Comparison of ENCODE assay signal across 9 cellular contexts in the genomic region with DNA sequence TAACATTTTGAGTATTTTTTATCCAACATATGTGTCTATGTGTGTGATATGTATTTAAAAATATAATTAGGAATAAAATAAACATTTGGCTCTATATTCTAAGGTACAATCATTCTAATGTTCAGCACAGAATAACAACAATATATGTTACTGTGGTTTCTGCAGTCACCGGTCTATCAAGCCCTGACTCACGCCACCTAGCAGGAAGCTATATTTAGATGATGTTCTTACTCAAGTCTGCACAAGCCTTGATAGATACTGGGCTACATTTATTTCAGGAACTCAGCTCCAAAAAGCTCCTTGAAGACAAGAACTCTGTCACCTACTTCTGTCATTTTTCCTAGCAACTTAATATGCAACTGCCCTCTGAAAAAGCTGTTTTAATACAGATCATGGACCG.
A peak's percentile ranks its signal among the peaks of the same experiment; 100 is the strongest.
DNase-seq lines count a peak whose midpoint lies in the region; ATAC-seq and TF ChIP-seq lines count a peak whose summit lies in the region.
"Had no signal": no experiment of that assay in that cellular context is flagged by ENCODE, and none has a peak within 500 bp of the region (broad histone marks: within the 10 kb centered on the region; RNA-seq: fewer than 3 reads in every experiment).

No MANE protein-coding gene starts in this region.

- DNase-seq in AG08396 (ENCODE audit: low spot score) (peak; percentile 12), body of pancreas (peak in 3 of 4 donors; percentile 36 to 62 (median 51)), anterior cingulate cortex (lab: John Stamatoyannopoulos, UW) (no peak), SJCRH30 (no peak), epidermal melanocyte (ENCODE audit: insufficient read length, low spot score) (no peak), prostate gland (ENCODE audit: low spot score) (no peak)
- DNase-seq: activated CD4-positive, alpha-beta T cell treated with anti-CD3 and anti-CD28 coated beads for 36 hours had no signal

- ATAC-seq in GM21390 (IDR thresholded peaks at IDR 0.05; ENCODE audit: unreplicated experiment): peak; percentile 78
- ATAC-seq in HG03457 (IDR thresholded peaks at IDR 0.05; ENCODE audit: unreplicated experiment): peak; percentile 80
- ATAC-seq in body of pancreas: peak; percentile 70
- ATAC-seq: activated CD4-positive, alpha-beta T cell treated with anti-CD3 and anti-CD28 coated beads for 36 hours had no signal

- H3K27me3 ChIP-seq in body of pancreas (no peaks in the 10 kb centered on the region), SJCRH30 (no peaks in the 10 kb centered on the region), prostate gland (replicated peaks; ENCODE audit: insufficient read depth) (no peaks in the 10 kb centered on the region)

- TF ChIP-seq CTCF in body of pancreas (IDR thresholded peaks at IDR 0.05): no peak
- no peak for TF ChIP-seq CTCF in prostate gland (IDR thresholded peaks at IDR 0.05)

- H3K36me3 ChIP-seq in body of pancreas (replicated peaks in 1 of 2; ENCODE audit: insufficient read depth in 1 of 2, low read depth in 2 of 2): no peaks in the 10 kb centered on the region
- peaks cover 2% of the 10 kb centered on the region; the same call in 1 of the 2 replicates for H3K36me3 ChIP-seq in SJCRH30
- no peaks in the 10 kb centered on the region for H3K36me3 ChIP-seq in prostate gland

- intact Hi-C loops in body of pancreas (cut with DNase I) (no loop called here), prostate gland (cut with DNase I) (no loop called here)

- H3K9me3 ChIP-seq in body of pancreas (no peaks in the 10 kb centered on the region), SJCRH30 (replicated peaks) (no peaks in the 10 kb centered on the region), prostate gland (no peaks in the 10 kb centered on the region)

- WGBS in body of pancreas, 2 donors: 34 to 41% methylated on average over 3 of the region's 3 CpGs
- 37% methylated on average over 3 of the region's 3 CpGs for WGBS in prostate gland

- H3K4me1 ChIP-seq in body of pancreas (peaks cover 44% of the 10 kb centered on the region), SJCRH30 (no peaks in the 10 kb centered on the region), prostate gland (replicated peaks) (no peaks in the 10 kb centered on the region)

- H3K4me3 ChIP-seq in body of pancreas (no peak overlapping the region), SJCRH30 (no peak overlapping the region), prostate gland (no peak overlapping the region)

- peak overlapping the region in 3 of 4 donors; percentile 52 to 66 (median 59) for H3K27ac ChIP-seq in body of pancreas
- no peak overlapping the region for H3K27ac ChIP-seq in SJCRH30
- H3K27ac ChIP-seq in prostate gland: no peak overlapping the region

- no peak for TF ChIP-seq POLR2A in body of pancreas (IDR thresholded peaks at IDR 0.05)
- no peak for TF ChIP-seq POLR2A in prostate gland (IDR thresholded peaks at IDR 0.05)

Comparison
In these comparisons a context has a peak if more than half of its experiments do, and no peak if none do; other contexts are left out.
1. DNase-seq: peak in AG08396 (single experiment) and body of pancreas (3 of 4); none in anterior cingulate cortex (0 of 58), SJCRH30 (0 of 2), epidermal melanocyte (single experiment) and prostate gland (single experiment).
2. H3K27ac ChIP-seq: peak in body of pancreas (3 of 4); none in SJCRH30 (single experiment) and prostate gland (0 of 2).
3. Peak in every context shown above with its lines, with median percentiles within 50 percentile points of each other: ATAC-seq.